In the genomic region with DNA sequence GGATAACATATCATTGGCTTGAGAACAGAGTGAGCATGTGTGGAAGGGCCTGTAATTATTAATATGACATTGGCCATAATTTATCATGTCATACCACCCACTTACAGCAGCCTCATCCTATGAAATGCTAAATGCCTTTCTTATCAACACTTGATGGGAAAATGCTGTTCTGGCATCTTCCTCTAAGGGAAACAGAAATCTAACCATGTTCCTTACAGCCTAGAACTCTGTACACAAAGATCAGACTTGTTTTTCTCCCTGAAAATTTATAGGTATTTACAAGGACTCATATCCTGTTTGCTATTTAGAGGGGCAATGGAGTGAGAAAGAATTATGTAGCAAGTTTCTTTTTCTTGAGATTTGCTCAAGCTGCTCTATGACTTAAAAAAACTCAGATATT, we compare ENCODE assay signal across 17 cellular contexts.
"Had no signal": no experiment of that assay in that cellular context is flagged by ENCODE, and none has a peak within 500 bp of the region (broad histone marks: within the 10 kb centered on the region; RNA-seq: fewer than 3 reads in every experiment).

No MANE protein-coding gene starts in this region.

- H3K36me3 ChIP-seq: thyroid gland, upper lobe of left lung, vagina had no signal

- H3K27ac ChIP-seq: thyroid gland, vagina had no signal

- H3K4me1 ChIP-seq: thyroid gland, vagina had no signal

- H3K9me3 ChIP-seq: mucosa of descending colon, thyroid gland, upper lobe of left lung, vagina had no signal

- ATAC-seq: esophagus mucosa; left lobe of liver; mucosa of descending colon; naive thymus-derived CD8-positive, alpha-beta T cell had no signal

- H3K4me3 ChIP-seq: mucosa of descending colon, thyroid gland, upper lobe of left lung, vagina had no signal

- DNase-seq: effector memory CD4-positive, alpha-beta T cell; foreskin melanocyte; head of caudate nucleus; hippocampal formation; kidney glomerular epithelial cell; mammary epithelial cell; mucosa of descending colon; naive thymus-derived CD8-positive, alpha-beta T cell; posterior cingulate gyrus; small intestine; stimulated activated CD4-positive, alpha-beta T cell treated with anti-CD3 and anti-CD28 coated beads, Interleukin-2, amount 100 ng/mL, for 48 hours; stimulated activated naive CD4-positive, alpha-beta T cell treated with Interleukin-2 at 50 U/mL for 16 hours; thyroid gland; upper lobe of left lung had no signal

- H3K27me3 ChIP-seq: thyroid gland, upper lobe of left lung, vagina had no signal
